ENCODE assay signal across 10 cellular contexts in genomic region chr17:44209786-44210341, GRCh38. TPM values are rescaled to one million over a fixed set of nuclear protein-coding genes. Genes with fewer than 3 reads are reported as not detected.
DNase-seq lines count a peak whose midpoint lies in the region; ATAC-seq and TF ChIP-seq lines count a peak whose summit lies in the region.
"Had no signal": no experiment of that assay in that cellular context is flagged by ENCODE, and none has a peak within 500 bp of the region (broad histone marks: within the 10 kb centered on the region; RNA-seq: fewer than 3 reads in every experiment).

No MANE protein-coding gene starts in this region.

- no peaks in the 10 kb centered on the region for H3K27me3 ChIP-seq in neutrophil
- H3K27me3 ChIP-seq: upper lobe of right lung had no signal

- no peak for TF ChIP-seq CTCF in neutrophil (IDR thresholded peaks at IDR 0.05)

- H3K9me3 ChIP-seq in neutrophil, result no peaks in the 10 kb centered on the region
- H3K9me3 ChIP-seq: upper lobe of right lung had no signal

- peak overlapping the region; percentile 65 for H3K27ac ChIP-seq in neutrophil

- H3K4me1 ChIP-seq in neutrophil (ENCODE audit: control insufficient read depth in 1 of 2, insufficient read depth in 1 of 2, low read depth in 1 of 2, low read length in 1 of 2), result peaks cover 19% of the 10 kb centered on the region in 2 experiments

- peak; percentile 67 for DNase-seq in ELR (ENCODE audit: low read depth)
- peak; percentile 65 for DNase-seq in activated naive CD4-positive, alpha-beta T cell treated with anti-CD3 and anti-CD28 coated beads, Interleukin-2, amount 50 U/mL, for 16 hours
- no peak for DNase-seq in anterior cingulate cortex (lab: John Stamatoyannopoulos, UW)
- DNase-seq in DMS153 treated with DMSO at 0.1 percent for 48 hours (lab: John Stamatoyannopoulos, UW; ENCODE audit: unreplicated experiment), result no peak
- no peak for DNase-seq in left lobe of liver (ENCODE audit: low spot score)
- DNase-seq in GM19238 (ENCODE audit: insufficient read length, low spot score), result no peak

- peak; percentile 9 for ATAC-seq in HG03571 (IDR thresholded peaks at IDR 0.05; ENCODE audit: unreplicated experiment)
- no peak for ATAC-seq in left lobe of liver

- peak overlapping the region in 1 of 2 experiments; percentile 35 for H3K4me3 ChIP-seq in neutrophil (ENCODE audit: low read depth in 1 of 2, low read length in 1 of 2)
- H3K4me3 ChIP-seq: upper lobe of right lung had no signal

- H3K36me3 ChIP-seq in neutrophil, result peaks cover 91% of the 10 kb centered on the region

RNA-seq across cellular contexts. Expression of gene UBTF, which starts 9.6 kb away (rescaled TPM):
- total RNA-seq in left lobe of liver, result 34.3 TPM

RNA-seq across cellular contexts. Expression of gene ATXN7L3, which starts 10.2 kb away (rescaled TPM):
- total RNA-seq in left lobe of liver, result 26.6 TPM

RNA-seq across cellular contexts. Expression of gene TMUB2, which starts 23.1 kb away (rescaled TPM):
- total RNA-seq in left lobe of liver, result 14.3 TPM

RNA-seq across cellular contexts. Expression of gene ASB16, which starts 39.4 kb away (rescaled TPM):
- not detected for total RNA-seq in left lobe of liver
- total RNA-seq: upper lobe of right lung had no signal

RNA-seq across cellular contexts. Expression of gene SLC4A1, which starts 58.1 kb away (rescaled TPM):
- 1.8 TPM for total RNA-seq in left lobe of liver
- total RNA-seq: mesothelial cell of epicardium had no signal

Comparison
In these comparisons a context has a peak if more than half of its experiments do, and no peak if none do; other contexts are left out.
1. DNase-seq: peak in ELR (single experiment) and activated naive CD4-positive, alpha-beta T cell treated with anti-CD3 and anti-CD28 coated beads, Interleukin-2, amount 50 U/mL, for 16 hours (single experiment); none in anterior cingulate cortex (0 of 58), DMS153 treated with DMSO at 0.1 percent for 48 hours (single experiment), left lobe of liver (single experiment) and GM19238 (single experiment).